Comparison of ENCODE assay signal across 1 cellular context in the genomic region with DNA sequence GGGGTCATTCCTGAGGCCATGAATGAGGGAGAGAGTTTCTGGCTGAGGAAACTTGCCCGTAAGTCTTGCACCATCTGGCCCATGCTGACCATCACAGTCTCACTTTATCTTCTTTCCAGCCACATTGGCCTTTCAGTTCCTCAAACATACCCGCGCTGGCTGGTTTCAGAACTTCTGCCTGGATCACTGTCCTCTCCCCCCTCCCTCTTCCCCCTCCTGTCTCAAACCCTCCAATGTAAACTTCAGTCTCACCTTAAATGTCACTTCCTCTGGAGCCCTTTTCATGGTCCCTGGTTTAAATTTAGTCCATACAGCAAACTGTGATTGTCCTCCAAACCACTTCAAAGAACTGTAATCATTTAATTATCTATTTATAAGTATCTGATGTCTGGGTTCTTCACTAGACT.
TF ChIP-seq lines count a peak whose summit lies in the region.

No MANE protein-coding gene starts in this region.

TF ChIP-seq in GM23338, 12 proteins besides CTCF, POLR2A, EP300 and RAD21 (continued from another document):
- no peak for TF ChIP-seq ZNF462 (CRISPR knock-in tag; IDR thresholded peaks at IDR 0.05)
- no peak for TF ChIP-seq EZH2 (IDR thresholded peaks at IDR 0.05; ENCODE audit: low read depth, unreplicated experiment)
- TF ChIP-seq ZNF331 (CRISPR knock-in tag; IDR thresholded peaks at IDR 0.05; ENCODE audit: low read depth) = no peak
- no peak for TF ChIP-seq ZNF114 (CRISPR knock-in tag; IDR thresholded peaks at IDR 0.05)
- no peak for TF ChIP-seq NANOG (IDR thresholded peaks at IDR 0.05; ENCODE audit: borderline replicate concordance)
- no peak for TF ChIP-seq ETS1 (IDR thresholded peaks at IDR 0.05)
- TF ChIP-seq STAT1 (IDR thresholded peaks at IDR 0.05; ENCODE audit: unreplicated experiment) = no peak
- TF ChIP-seq CREB1 (CRISPR knock-in tag; IDR thresholded peaks at IDR 0.05; ENCODE audit: low read depth) = no peak
- TF ChIP-seq EZH2phosphoT487 (IDR thresholded peaks at IDR 0.05; ENCODE audit: unreplicated experiment) = no peak
- TF ChIP-seq, protein P1, sequence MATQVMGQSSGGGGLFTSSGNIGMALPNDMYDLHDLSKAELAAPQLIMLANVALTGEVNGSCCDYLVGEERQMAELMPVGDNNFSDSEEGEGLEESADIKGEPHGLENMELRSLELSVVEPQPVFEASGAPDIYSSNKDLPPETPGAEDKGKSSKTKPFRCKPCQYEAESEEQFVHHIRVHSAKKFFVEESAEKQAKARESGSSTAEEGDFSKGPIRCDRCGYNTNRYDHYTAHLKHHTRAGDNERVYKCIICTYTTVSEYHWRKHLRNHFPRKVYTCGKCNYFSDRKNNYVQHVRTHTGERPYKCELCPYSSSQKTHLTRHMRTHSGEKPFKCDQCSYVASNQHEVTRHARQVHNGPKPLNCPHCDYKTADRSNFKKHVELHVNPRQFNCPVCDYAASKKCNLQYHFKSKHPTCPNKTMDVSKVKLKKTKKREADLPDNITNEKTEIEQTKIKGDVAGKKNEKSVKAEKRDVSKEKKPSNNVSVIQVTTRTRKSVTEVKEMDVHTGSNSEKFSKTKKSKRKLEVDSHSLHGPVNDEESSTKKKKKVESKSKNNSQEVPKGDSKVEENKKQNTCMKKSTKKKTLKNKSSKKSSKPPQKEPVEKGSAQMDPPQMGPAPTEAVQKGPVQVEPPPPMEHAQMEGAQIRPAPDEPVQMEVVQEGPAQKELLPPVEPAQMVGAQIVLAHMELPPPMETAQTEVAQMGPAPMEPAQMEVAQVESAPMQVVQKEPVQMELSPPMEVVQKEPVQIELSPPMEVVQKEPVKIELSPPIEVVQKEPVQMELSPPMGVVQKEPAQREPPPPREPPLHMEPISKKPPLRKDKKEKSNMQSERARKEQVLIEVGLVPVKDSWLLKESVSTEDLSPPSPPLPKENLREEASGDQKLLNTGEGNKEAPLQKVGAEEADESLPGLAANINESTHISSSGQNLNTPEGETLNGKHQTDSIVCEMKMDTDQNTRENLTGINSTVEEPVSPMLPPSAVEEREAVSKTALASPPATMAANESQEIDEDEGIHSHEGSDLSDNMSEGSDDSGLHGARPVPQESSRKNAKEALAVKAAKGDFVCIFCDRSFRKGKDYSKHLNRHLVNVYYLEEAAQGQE (IDR thresholded peaks at IDR 0.05; ENCODE audit: unreplicated experiment) = no peak
- TF ChIP-seq POLR2AphosphoS5 (IDR thresholded peaks at IDR 0.05; ENCODE audit: low read depth) = no peak
